26 cellular contexts compared by ENCODE assay signal in the genomic region with DNA sequence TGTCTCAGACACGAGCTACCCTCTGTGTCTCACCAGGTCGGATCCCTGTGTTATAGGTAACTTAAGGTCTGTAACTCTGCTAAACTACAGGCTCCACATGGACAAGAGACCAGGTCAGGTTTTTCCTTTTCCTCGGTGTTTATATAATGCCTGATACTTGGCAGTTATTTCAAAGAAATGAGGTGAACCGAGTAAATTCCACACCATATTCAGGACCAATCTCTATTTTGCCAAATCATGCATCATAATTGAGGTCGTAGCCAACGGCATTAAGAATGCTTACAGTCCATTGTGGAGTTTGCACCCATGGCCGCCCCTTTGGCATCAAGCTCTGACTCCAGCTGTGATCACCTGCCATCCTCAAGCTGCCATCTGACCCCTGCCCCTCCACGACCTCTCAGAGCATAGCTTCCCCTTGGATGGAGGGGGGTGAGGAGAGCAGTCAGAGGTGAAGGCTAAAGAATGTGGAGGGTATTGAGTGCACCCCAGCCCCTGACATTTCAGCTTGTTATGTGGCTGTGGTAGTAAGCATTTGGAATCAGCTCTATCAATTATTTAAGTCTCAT.
"Had no signal": no experiment of that assay in that cellular context is flagged by ENCODE, and none has a peak within 500 bp of the region (broad histone marks: within the 10 kb centered on the region; RNA-seq: fewer than 3 reads in every experiment).

No MANE protein-coding gene starts in this region.

- H3K27ac ChIP-seq: coronary artery, esophagus muscularis mucosa, foreskin keratinocyte, gastroesophageal sphincter, lower lobe of right lung, neutrophil, parathyroid adenoma, sigmoid colon, testis, tibial nerve, upper lobe of left lung had no signal

- H3K36me3 ChIP-seq: esophagus muscularis mucosa, gastroesophageal sphincter, lower lobe of right lung, neutrophil, sigmoid colon, tibial nerve, upper lobe of left lung had no signal

- H3K9me3 ChIP-seq: esophagus muscularis mucosa, gastroesophageal sphincter, lower lobe of right lung, neutrophil, testis, tibial nerve, upper lobe of left lung had no signal

- H3K4me1 ChIP-seq: esophagus muscularis mucosa, foreskin keratinocyte, gastroesophageal sphincter, lower lobe of right lung, parathyroid adenoma, sigmoid colon, testis, tibial nerve, upper lobe of left lung had no signal

- H3K4me3 ChIP-seq: coronary artery, esophagus muscularis mucosa, gastroesophageal sphincter, lower lobe of right lung, sigmoid colon, testis, tibial nerve, upper lobe of left lung had no signal

- H3K27ac Mint-ChIP-seq: immature natural killer cell; naive thymus-derived CD8-positive, alpha-beta T cell; progenitor cell of endocrine pancreas; stimulated activated memory B cell treated with anti-CD40 and anti-IgM and Interleukin-4, amounts not matched to agents 10 μg/mL and 1 μg/mL and 100 μg/mL, for 72 hours had no signal

- H3K4me1 Mint-ChIP-seq: immature natural killer cell; naive thymus-derived CD8-positive, alpha-beta T cell; stimulated activated memory B cell treated with anti-CD40 and anti-IgM and Interleukin-4, amounts not matched to agents 10 μg/mL and 1 μg/mL and 100 μg/mL, for 72 hours had no signal

- H3K27me3 Mint-ChIP-seq: stimulated activated memory B cell treated with anti-CD40 and anti-IgM and Interleukin-4, amounts not matched to agents 10 μg/mL and 1 μg/mL and 100 μg/mL, for 72 hours had no signal

- H3K27me3 ChIP-seq: esophagus muscularis mucosa, foreskin keratinocyte, gastroesophageal sphincter, neutrophil, sigmoid colon, testis, tibial nerve, upper lobe of left lung had no signal

- H3K4me3 Mint-ChIP-seq: immature natural killer cell; naive thymus-derived CD8-positive, alpha-beta T cell; stimulated activated memory B cell treated with anti-CD40 and anti-IgM and Interleukin-4, amounts not matched to agents 10 μg/mL and 1 μg/mL and 100 μg/mL, for 72 hours had no signal

- DNase-seq: dermis blood vessel endothelial cell; effector memory CD4-positive, alpha-beta T cell; foreskin keratinocyte; hypothalamus; immature natural killer cell; islet precursor cell; kidney glomerular epithelial cell; left colon; left ventricle myocardium superior; lower lobe of right lung; naive thymus-derived CD8-positive, alpha-beta T cell; right cardiac atrium; sigmoid colon; stimulated activated CD4-positive, alpha-beta T cell treated with anti-CD3 and anti-CD28 coated beads, Interleukin-2, amount 100 ng/mL, for 24 hours; stimulated activated CD4-positive, alpha-beta T cell treated with anti-CD3 and anti-CD28 coated beads, Interleukin-4, amount 100 ng/mL, for 24 hours; stimulated activated naive CD8-positive, alpha-beta T cell treated with anti-CD3 and anti-CD28 coated beads, Interleukin-15, Interleukin-2, amounts not matched to agents 100 U/mL and 50 U/mL, for 24 hours; testis; upper lobe of left lung had no signal

- H3K36me3 Mint-ChIP-seq: naive thymus-derived CD8-positive, alpha-beta T cell; stimulated activated memory B cell treated with anti-CD40 and anti-IgM and Interleukin-4, amounts not matched to agents 10 μg/mL and 1 μg/mL and 100 μg/mL, for 72 hours had no signal
